ENCODE assay signal across 8 cellular contexts in genomic region chr7:146027243-146027642, GRCh38.
"Had no signal": no experiment of that assay in that cellular context is flagged by ENCODE, and none has a peak within 500 bp of the region (broad histone marks: within the 10 kb centered on the region; RNA-seq: fewer than 3 reads in every experiment).

No MANE protein-coding gene starts in this region.

- H3K4me2 ChIP-seq: GM23338 had no signal

- H3K4me3 ChIP-seq: GM23338 had no signal

- FAIRE-seq: H1, H54, HepG2 had no signal

- DNase-seq: H9, HCEC 1CT, KG1 had no signal

- ATAC-seq: GM23338, HepG2 had no signal

- H3K27ac ChIP-seq: HL-60 had no signal
